In the genomic region with DNA sequence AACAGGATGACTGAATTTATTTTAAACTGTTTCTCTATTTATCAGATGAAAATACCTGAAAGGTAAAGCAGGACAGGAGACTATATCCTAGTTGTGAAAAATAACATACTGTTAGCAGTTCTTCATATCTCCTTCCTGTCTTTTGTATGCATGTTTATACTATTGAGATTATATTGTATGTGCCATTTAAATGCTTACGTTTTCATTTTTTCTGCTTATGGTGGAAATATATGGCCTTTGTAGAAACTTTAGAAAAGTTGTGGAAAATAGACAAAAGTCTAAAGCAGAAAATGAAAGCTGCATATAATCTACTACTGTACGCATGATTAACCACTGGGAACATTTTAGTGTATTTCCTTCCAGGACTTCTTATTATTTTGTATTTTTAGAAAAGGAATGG, we compare ENCODE assay signal across 8 cellular contexts. TPM values are rescaled to one million over a fixed set of nuclear protein-coding genes. Genes with fewer than 3 reads are reported as not detected.
DNase-seq lines count a peak whose midpoint lies in the region; ATAC-seq and TF ChIP-seq lines count a peak whose summit lies in the region.

No MANE protein-coding gene starts in this region.

- POLR2A ChIA-PET in activated CD8-positive, alpha-beta T cell treated with anti-CD3 and anti-CD28 coated beads for 36 hours (lab: Charles Lee) = interaction anchor here (1.0 kb wide), 1 partner anchor 10 kb away, joined by 3 read pairs; no protein-coding TSS in a partner anchor

- CTCF ChIA-PET in activated CD8-positive, alpha-beta T cell treated with anti-CD3 and anti-CD28 coated beads for 36 hours (lab: Charles Lee) = no interaction called here

- peaks cover 17% of the 10 kb centered on the region for H3K27me3 Mint-ChIP-seq in activated CD8-positive, alpha-beta T cell treated with anti-CD3 and anti-CD28 coated beads for 36 hours

- no peak overlapping the region for H3K27ac Mint-ChIP-seq in activated CD8-positive, alpha-beta T cell treated with anti-CD3 and anti-CD28 coated beads for 36 hours

- H3K4me1 Mint-ChIP-seq in activated CD8-positive, alpha-beta T cell treated with anti-CD3 and anti-CD28 coated beads for 36 hours (ENCODE audit: low read depth) = peaks cover 27% of the 10 kb centered on the region

- no peak for TF ChIP-seq CTCF in activated CD8-positive, alpha-beta T cell treated with anti-CD3 and anti-CD28 coated beads for 36 hours (IDR thresholded peaks at IDR 0.05)

- intact Hi-C loops in activated CD8-positive, alpha-beta T cell treated with anti-CD3 and anti-CD28 coated beads for 36 hours (cut with micrococcal nuclease) = no loop called here

- no peak for ATAC-seq in activated CD8-positive, alpha-beta T cell treated with anti-CD3 and anti-CD28 coated beads for 36 hours
- ATAC-seq in GM19324 (IDR thresholded peaks at IDR 0.05; ENCODE audit: low FRiP score, unreplicated experiment) = no peak

- H3K4me3 ChIP-seq in HAP-1 = peak overlapping the region; percentile 87
- peak overlapping the region; percentile 70 for H3K4me3 ChIP-seq in iPS-11a (ENCODE audit: low read depth, low read length)
- peak overlapping the region; percentile 64 to 85 (median 81) for H3K4me3 ChIP-seq in skin epidermis

- no peaks in the 10 kb centered on the region for H3K36me3 ChIP-seq in HAP-1 (replicated peaks)

- H3K27ac ChIP-seq in skin epidermis = peak overlapping the region in 8 of 21 experiments; percentile 85 to 93 (median 91)

- H3K4me3 Mint-ChIP-seq in activated CD8-positive, alpha-beta T cell treated with anti-CD3 and anti-CD28 coated beads for 36 hours = peak overlapping the region; percentile 80

- H3K9me3 ChIP-seq in HAP-1 = no peaks in the 10 kb centered on the region

- in situ Hi-C loops in HAP-1 (cut with MboI; ENCODE audit: low sequenced_read_pairs) (no loop called here), ACHN (cut with HindIII; ENCODE audit: low pct_ligation_motif_present, low pct_unique_long_range_greater_than_20kb, low sequenced_read_pairs) (no loop called here)

- H3K9me3 Mint-ChIP-seq in activated CD8-positive, alpha-beta T cell treated with anti-CD3 and anti-CD28 coated beads for 36 hours = no peaks in the 10 kb centered on the region

- H3K27me3 ChIP-seq in HAP-1 (ENCODE audit: low read depth) = no peaks in the 10 kb centered on the region

- DNase-seq in HAP-1 (ENCODE audit: low spot score in 2 of 2) (no peak), ACHN (no peak), CD1c-positive myeloid dendritic cell (ENCODE audit: extremely low spot score) (no peak), DMS 273 treated with DMSO at 0.1 percent for 48 hours (lab: John Stamatoyannopoulos, UW) (no peak)
- DNase-seq in activated CD8-positive, alpha-beta T cell treated with anti-CD3 and anti-CD28 coated beads for 36 hours = no peak

- peaks cover 18% of the 10 kb centered on the region for H3K4me1 ChIP-seq in HAP-1

- H3K36me3 Mint-ChIP-seq in activated CD8-positive, alpha-beta T cell treated with anti-CD3 and anti-CD28 coated beads for 36 hours (ENCODE audit: low read depth) = no peaks in the 10 kb centered on the region

RNA-seq across cellular contexts. Expression of gene PPM1L, which starts 2.1 kb away (rescaled TPM):
- total RNA-seq in activated CD8-positive, alpha-beta T cell treated with anti-CD3 and anti-CD28 coated beads for 36 hours = 1 to 10 TPM; 2.6 to 2.7 TPM
